Comparison of ENCODE assay signal across 13 cellular contexts in the genomic region with DNA sequence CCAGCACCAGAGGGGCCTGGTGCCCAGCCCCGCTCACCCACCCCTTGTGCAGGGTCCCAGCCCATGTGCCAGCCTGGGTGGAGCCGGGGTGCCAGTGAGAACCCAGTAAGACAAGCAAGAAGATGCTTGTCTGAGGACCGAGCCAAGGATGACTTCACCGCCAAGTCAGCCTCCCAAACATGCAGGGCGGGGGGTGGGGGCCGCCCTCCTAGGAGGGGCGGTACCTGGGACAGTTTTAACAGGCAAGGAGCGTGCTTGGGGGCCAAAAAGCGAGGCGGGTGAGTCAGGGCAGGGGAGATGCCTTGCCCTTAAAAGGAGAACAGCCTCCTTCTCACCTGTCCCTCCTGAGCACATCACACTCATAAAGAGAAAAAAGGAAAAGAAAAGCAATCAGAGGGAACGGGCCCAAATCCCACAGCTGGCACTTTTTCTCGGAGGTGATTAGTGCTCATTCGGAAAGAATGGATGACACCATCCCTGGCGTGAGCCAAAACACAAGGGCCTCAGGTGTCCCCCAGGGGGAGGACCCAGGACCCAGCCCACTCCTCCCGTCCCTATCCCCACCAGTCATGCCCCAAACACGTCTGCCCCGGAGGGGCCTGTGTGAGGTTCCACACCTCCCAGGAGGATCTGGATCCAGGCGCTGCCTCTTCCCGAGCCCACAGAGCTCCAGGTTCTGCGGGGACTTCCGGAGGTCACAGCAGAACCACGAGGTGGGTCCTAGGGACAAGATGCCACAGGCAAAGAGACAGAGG.
DNase-seq lines count a peak whose midpoint lies in the region; ATAC-seq, FAIRE-seq and TF ChIP-seq lines count a peak whose summit lies in the region.
"Had no signal": no experiment of that assay in that cellular context is flagged by ENCODE, and none has a peak within 500 bp of the region (broad histone marks: within the 10 kb centered on the region; RNA-seq: fewer than 3 reads in every experiment).

No MANE protein-coding gene starts in this region.

- no peak for ATAC-seq in HG02588 (IDR thresholded peaks at IDR 0.05; ENCODE audit: unreplicated experiment)
- ATAC-seq: stimulated activated effector memory CD8-positive, alpha-beta T cell treated with anti-CD3 and anti-CD28 coated beads, Interleukin-12 subunit alpha, Interleukin-12 subunit beta, amount 100 ng/mL, for 72 hours had no signal

- H3K4me1 ChIP-seq in HUES48 (ENCODE audit: control insufficient read depth, insufficient read depth, low read length) (no peaks in the 10 kb centered on the region; the same call in 1 of the 2 replicates), osteoblast (ENCODE audit: insufficient read depth, low read length) (peaks cover 11% of the 10 kb centered on the region)
- H3K4me1 ChIP-seq: parathyroid adenoma had no signal

- H3K9ac ChIP-seq in HUES48 (ENCODE audit: low read depth, low read length) = no peak overlapping the region
- H3K9ac ChIP-seq: parathyroid adenoma had no signal

- no peaks in the 10 kb centered on the region for H3K36me3 ChIP-seq in HUES48 (ENCODE audit: control insufficient read depth, insufficient read depth, low read length)
- H3K36me3 ChIP-seq in bronchial epithelial cell (ENCODE audit: control insufficient read depth, insufficient read depth, low read length) = no peaks in the 10 kb centered on the region
- H3K36me3 ChIP-seq in osteoblast (ENCODE audit: insufficient read depth, low read length) = no peaks in the 10 kb centered on the region

- FAIRE-seq in bronchial epithelial cell (lab: Jason Lieb, UNC) = peak; percentile 47

- no peak for TF ChIP-seq CTCF in bronchial epithelial cell (IDR thresholded peaks at IDR 0.05; ENCODE audit: insufficient read depth, low read length, severe bottlenecking)
- TF ChIP-seq CTCF in osteoblast (IDR thresholded peaks at IDR 0.05; ENCODE audit: extremely low read depth, low read depth, low read length) = no peak

- no peaks in the 10 kb centered on the region for H3K79me2 ChIP-seq in osteoblast (ENCODE audit: insufficient read depth, low read length)
- H3K79me2 ChIP-seq: parathyroid adenoma had no signal

- H3K4me2 ChIP-seq in osteoblast (ENCODE audit: insufficient read depth, low read length) = peak overlapping the region; percentile 55

- H3K27me3 ChIP-seq in HUES48 (ENCODE audit: control insufficient read depth, insufficient read depth, low read length) (no peaks in the 10 kb centered on the region), bronchial epithelial cell (ENCODE audit: control insufficient read depth, insufficient read depth, low read length) (no peaks in the 10 kb centered on the region), osteoblast (ENCODE audit: insufficient read depth, low read length) (peaks cover 19% of the 10 kb centered on the region)

- H4K20me1 ChIP-seq in osteoblast (ENCODE audit: insufficient read depth, low read length) = no peaks in the 10 kb centered on the region

- no peaks in the 10 kb centered on the region for H3K9me3 ChIP-seq in HUES48 (ENCODE audit: control insufficient read depth, insufficient read depth, low read length)
- no peaks in the 10 kb centered on the region for H3K9me3 ChIP-seq in osteoblast (ENCODE audit: low read depth, low read length)

- DNase-seq in Daoy (ENCODE audit: low read depth) (peak; percentile 95), bronchial epithelial cell (ENCODE audit: low read depth) (peak; percentile 97), osteoblast (ENCODE audit: insufficient read length, low spot score, missing footprints) (peak; percentile 79), occipital lobe (lab: John Stamatoyannopoulos, UW) (no peak), DMS53 treated with DMSO at 0.1 percent for 48 hours (lab: John Stamatoyannopoulos, UW; ENCODE audit: unreplicated experiment) (no peak), T-helper 9 cell (no peak)
- DNase-seq: effector CD4-positive, alpha-beta T cell; NCI-H1436 treated with DMSO at 0.1 percent for 48 hours had no signal

- no peak overlapping the region for H2AFZ ChIP-seq in osteoblast (ENCODE audit: low read length)
- H2AFZ ChIP-seq: parathyroid adenoma had no signal

- no peak overlapping the region for H3K4me3 ChIP-seq in HUES48 (ENCODE audit: low read depth, low read length)
- H3K4me3 ChIP-seq in bronchial epithelial cell (ENCODE audit: low read depth, low read length) = no peak overlapping the region
- no peak overlapping the region for H3K4me3 ChIP-seq in osteoblast (ENCODE audit: insufficient read depth, low read length)

- H3K27ac ChIP-seq in HUES48 (ENCODE audit: low read depth, low read length) = peak overlapping the region; percentile 32
- no peak overlapping the region for H3K27ac ChIP-seq in osteoblast (ENCODE audit: low read depth, low read length)
- H3K27ac ChIP-seq: C4-2B, parathyroid adenoma had no signal

Comparison
In these comparisons a context has a peak if more than half of its experiments do, and no peak if none do; other contexts are left out.
1. DNase-seq: peak in Daoy (single experiment), bronchial epithelial cell (single experiment) and osteoblast (single experiment); none in occipital lobe (single experiment), DMS53 treated with DMSO at 0.1 percent for 48 hours (single experiment) and T-helper 9 cell (single experiment).